1 cellular context compared by ENCODE assay signal in the genomic region with DNA sequence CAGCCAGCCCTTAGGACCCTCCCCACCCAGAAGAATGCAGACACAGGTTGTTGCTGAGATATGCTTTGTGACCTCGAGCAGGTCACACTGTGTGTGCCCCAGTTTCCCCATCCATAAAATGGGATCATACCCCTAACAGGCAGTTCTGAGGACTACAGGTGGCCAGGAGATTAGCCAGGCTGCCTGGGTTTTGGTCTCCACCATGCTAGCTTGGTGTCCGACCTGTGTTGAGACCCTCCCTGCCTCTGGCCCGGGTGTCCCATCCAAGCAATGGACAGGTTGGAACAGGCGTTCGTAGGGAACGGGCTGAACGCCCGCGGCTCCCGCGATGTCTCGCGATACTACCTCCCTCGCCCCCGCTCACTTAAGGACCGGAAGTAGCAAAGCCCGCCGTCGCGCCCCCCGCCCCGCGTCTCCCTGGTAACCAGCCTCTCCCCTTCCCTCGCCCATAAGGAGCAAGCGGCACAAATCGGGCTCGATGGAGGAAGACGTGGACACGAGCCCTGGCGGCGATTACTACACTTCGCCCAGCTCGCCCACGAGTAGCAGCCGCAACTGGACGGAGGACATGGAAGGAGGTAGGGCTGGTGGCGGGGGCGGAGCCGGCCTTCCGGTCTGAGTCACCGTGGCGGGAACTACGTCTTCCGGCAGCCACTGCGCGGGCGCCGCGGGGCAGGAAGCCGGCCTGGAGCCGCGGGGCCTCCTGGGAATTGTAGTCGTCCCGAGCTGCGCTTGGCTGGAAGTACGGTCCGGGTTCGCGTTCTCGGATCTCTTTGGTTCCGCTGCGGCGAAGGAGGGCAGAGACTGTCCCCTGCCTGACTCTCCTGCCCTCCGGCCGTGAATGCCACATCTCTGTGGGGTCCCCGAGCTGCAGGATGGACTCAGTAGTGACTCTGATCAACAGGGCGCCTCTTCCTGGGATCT.
TF ChIP-seq lines count a peak whose summit lies in the region.

No MANE protein-coding gene starts in this region.

TF ChIP-seq in HEK293, 187 proteins besides CTCF, POLR2A, EP300 and RAD21 (continued from another document):
- TF ChIP-seq ZNF76 (tag by site-specific recombination; IDR thresholded peaks at IDR 0.05; ENCODE audit: borderline replicate concordance, low read depth) = peak; percentile 98
- no peak for TF ChIP-seq ZBTB1 (tag by site-specific recombination; IDR thresholded peaks at IDR 0.05)
- no peak for TF ChIP-seq ZNF23 (tag by site-specific recombination; IDR thresholded peaks at IDR 0.05; ENCODE audit: borderline replicate concordance)
- TF ChIP-seq ZNF37A (tag by site-specific recombination; IDR thresholded peaks at IDR 0.05) = no peak
- TF ChIP-seq TRIM28 (IDR thresholded peaks at IDR 0.05; ENCODE audit: borderline replicate concordance, low read length) = no peak
- TF ChIP-seq KLF1 (tag by site-specific recombination; IDR thresholded peaks at IDR 0.05) = peak; percentile 82
- peak; percentile 59; the same call in 1 of the 2 replicates for TF ChIP-seq YY1 (tag by site-specific recombination; IDR thresholded peaks at IDR 0.05)
- TF ChIP-seq ZNF501 (tag by site-specific recombination; IDR thresholded peaks at IDR 0.05) = peak; percentile 63
- TF ChIP-seq, protein P1, sequence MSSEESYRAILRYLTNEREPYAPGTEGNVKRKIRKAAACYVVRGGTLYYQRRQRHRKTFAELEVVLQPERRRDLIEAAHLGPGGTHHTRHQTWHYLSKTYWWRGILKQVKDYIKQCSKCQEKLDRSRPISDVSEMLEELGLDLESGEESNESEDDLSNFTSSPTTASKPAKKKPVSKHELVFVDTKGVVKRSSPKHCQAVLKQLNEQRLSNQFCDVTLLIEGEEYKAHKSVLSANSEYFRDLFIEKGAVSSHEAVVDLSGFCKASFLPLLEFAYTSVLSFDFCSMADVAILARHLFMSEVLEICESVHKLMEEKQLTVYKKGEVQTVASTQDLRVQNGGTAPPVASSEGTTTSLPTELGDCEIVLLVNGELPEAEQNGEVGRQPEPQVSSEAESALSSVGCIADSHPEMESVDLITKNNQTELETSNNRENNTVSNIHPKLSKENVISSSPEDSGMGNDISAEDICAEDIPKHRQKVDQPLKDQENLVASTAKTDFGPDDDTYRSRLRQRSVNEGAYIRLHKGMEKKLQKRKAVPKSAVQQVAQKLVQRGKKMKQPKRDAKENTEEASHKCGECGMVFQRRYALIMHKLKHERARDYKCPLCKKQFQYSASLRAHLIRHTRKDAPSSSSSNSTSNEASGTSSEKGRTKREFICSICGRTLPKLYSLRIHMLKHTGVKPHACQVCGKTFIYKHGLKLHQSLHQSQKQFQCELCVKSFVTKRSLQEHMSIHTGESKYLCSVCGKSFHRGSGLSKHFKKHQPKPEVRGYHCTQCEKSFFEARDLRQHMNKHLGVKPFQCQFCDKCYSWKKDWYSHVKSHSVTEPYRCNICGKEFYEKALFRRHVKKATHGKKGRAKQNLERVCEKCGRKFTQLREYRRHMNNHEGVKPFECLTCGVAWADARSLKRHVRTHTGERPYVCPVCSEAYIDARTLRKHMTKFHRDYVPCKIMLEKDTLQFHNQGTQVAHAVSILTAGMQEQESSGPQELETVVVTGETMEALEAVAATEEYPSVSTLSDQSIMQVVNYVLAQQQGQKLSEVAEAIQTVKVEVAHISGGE (tag by site-specific recombination; conservative IDR thresholded peaks at IDR 0.05; ENCODE audit: low read depth) = peak; percentile 99
- TF ChIP-seq, protein P2, sequence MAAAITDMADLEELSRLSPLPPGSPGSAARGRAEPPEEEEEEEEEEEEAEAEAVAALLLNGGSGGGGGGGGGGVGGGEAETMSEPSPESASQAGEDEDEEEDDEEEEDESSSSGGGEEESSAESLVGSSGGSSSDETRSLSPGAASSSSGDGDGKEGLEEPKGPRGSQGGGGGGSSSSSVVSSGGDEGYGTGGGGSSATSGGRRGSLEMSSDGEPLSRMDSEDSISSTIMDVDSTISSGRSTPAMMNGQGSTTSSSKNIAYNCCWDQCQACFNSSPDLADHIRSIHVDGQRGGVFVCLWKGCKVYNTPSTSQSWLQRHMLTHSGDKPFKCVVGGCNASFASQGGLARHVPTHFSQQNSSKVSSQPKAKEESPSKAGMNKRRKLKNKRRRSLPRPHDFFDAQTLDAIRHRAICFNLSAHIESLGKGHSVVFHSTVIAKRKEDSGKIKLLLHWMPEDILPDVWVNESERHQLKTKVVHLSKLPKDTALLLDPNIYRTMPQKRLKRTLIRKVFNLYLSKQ (tag by site-specific recombination; IDR thresholded peaks at IDR 0.05; ENCODE audit: borderline replicate concordance) = no peak
- TF ChIP-seq, protein P3, sequence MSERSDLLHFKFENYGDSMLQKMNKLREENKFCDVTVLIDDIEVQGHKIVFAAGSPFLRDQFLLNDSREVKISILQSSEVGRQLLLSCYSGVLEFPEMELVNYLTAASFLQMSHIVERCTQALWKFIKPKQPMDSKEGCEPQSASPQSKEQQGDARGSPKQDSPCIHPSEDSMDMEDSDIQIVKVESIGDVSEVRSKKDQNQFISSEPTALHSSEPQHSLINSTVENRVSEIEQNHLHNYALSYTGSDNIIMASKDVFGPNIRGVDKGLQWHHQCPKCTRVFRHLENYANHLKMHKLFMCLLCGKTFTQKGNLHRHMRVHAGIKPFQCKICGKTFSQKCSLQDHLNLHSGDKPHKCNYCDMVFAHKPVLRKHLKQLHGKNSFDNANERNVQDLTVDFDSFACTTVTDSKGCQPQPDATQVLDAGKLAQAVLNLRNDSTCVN (tag by site-specific recombination; optimal IDR thresholded peaks at IDR 0.05) = peak; percentile 81
- peak; percentile 72; the same call in 1 of the 2 replicates for TF ChIP-seq ZFP37 (tag by site-specific recombination; IDR thresholded peaks at IDR 0.05)
- TF ChIP-seq ZNF223 (tag by site-specific recombination; IDR thresholded peaks at IDR 0.05) = no peak
- peak; percentile 98 for TF ChIP-seq KLF8 (tag by site-specific recombination; IDR thresholded peaks at IDR 0.05)
- TF ChIP-seq, protein P4, sequence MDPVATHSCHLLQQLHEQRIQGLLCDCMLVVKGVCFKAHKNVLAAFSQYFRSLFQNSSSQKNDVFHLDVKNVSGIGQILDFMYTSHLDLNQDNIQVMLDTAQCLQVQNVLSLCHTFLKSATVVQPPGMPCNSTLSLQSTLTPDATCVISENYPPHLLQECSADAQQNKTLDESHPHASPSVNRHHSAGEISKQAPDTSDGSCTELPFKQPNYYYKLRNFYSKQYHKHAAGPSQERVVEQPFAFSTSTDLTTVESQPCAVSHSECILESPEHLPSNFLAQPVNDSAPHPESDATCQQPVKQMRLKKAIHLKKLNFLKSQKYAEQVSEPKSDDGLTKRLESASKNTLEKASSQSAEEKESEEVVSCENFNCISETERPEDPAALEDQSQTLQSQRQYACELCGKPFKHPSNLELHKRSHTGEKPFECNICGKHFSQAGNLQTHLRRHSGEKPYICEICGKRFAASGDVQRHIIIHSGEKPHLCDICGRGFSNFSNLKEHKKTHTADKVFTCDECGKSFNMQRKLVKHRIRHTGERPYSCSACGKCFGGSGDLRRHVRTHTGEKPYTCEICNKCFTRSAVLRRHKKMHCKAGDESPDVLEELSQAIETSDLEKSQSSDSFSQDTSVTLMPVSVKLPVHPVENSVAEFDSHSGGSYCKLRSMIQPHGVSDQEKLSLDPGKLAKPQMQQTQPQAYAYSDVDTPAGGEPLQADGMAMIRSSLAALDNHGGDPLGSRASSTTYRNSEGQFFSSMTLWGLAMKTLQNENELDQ (tag by site-specific recombination; IDR thresholded peaks at IDR 0.05; ENCODE audit: low read depth) = no peak
- peak; percentile 93 for TF ChIP-seq SP2 (tag by site-specific recombination; IDR thresholded peaks at IDR 0.05)
- no peak for TF ChIP-seq ZNF514 (tag by site-specific recombination; IDR thresholded peaks at IDR 0.05)
- TF ChIP-seq ZNF624 (tag by site-specific recombination; IDR thresholded peaks at IDR 0.05) = no peak
- TF ChIP-seq ZNF747 (tag by site-specific recombination; IDR thresholded peaks at IDR 0.05) = no peak
- peak; percentile 91 for TF ChIP-seq KLF7 (tag by site-specific recombination; IDR thresholded peaks at IDR 0.05; ENCODE audit: borderline replicate concordance)
- no peak for TF ChIP-seq ZSCAN23 (tag by site-specific recombination; IDR thresholded peaks at IDR 0.05)
- no peak; the same call in 1 of the 2 replicates for TF ChIP-seq WT1 (tag by site-specific recombination; IDR thresholded peaks at IDR 0.05)
- TF ChIP-seq ZNF792 (tag by site-specific recombination; IDR thresholded peaks at IDR 0.05) = no peak
- TF ChIP-seq OSR2 (tag by site-specific recombination; IDR thresholded peaks at IDR 0.05) = peak; percentile 34; the same call in 1 of the 2 replicates
- no peak for TF ChIP-seq ZNF48 (tag by site-specific recombination; IDR thresholded peaks at IDR 0.05)
- TF ChIP-seq ZNF510 (tag by site-specific recombination; IDR thresholded peaks at IDR 0.05; ENCODE audit: insufficient replicate concordance) = no peak
- peak; percentile 90; the same call in 1 of the 2 replicates for TF ChIP-seq ZNF2 (tag by site-specific recombination; IDR thresholded peaks at IDR 0.05)
